Comparison of ENCODE assay signal across 6 cellular contexts in the genomic region with DNA sequence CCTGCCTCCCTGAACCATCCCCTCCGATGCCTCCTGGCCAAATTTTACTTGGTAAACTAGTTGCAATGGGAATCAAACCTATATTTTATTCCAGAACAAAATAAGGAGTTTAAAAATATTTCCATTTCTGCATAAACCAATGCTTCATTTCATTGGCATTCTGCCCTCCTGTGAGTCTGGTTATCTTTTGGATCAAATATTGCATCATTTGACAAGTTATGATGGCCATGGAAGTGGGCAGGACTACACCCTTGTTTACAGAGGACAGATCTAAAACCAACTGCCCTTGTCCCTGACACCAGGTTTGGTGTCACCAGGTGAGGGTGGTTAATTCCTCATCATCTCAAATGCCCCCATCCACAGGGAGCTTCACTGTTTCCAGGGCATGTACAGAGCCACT. TPM values are rescaled to one million over a fixed set of nuclear protein-coding genes. Genes with fewer than 3 reads are reported as not detected.
"Had no signal": no experiment of that assay in that cellular context is flagged by ENCODE, and none has a peak within 500 bp of the region (broad histone marks: within the 10 kb centered on the region; RNA-seq: fewer than 3 reads in every experiment).

No MANE protein-coding gene starts in this region.

- H3K27ac ChIP-seq: HL-60 had no signal

- H3K36me3 ChIP-seq: HAP-1 had no signal

- H3K9me3 ChIP-seq: HAP-1 had no signal

- H3K4me1 ChIP-seq: HAP-1 had no signal

- H3K4me3 ChIP-seq: HAP-1 had no signal

- DNase-seq: GOT3, H7, HFFc6 had no signal

RNA-seq across cellular contexts. Expression of a gene that starts 28.2 kb away (rescaled TPM):
- polyA plus RNA-seq: IgD-negative memory B cell had no signal
